Comparison of ENCODE assay signal across 8 cellular contexts in the genomic region with DNA sequence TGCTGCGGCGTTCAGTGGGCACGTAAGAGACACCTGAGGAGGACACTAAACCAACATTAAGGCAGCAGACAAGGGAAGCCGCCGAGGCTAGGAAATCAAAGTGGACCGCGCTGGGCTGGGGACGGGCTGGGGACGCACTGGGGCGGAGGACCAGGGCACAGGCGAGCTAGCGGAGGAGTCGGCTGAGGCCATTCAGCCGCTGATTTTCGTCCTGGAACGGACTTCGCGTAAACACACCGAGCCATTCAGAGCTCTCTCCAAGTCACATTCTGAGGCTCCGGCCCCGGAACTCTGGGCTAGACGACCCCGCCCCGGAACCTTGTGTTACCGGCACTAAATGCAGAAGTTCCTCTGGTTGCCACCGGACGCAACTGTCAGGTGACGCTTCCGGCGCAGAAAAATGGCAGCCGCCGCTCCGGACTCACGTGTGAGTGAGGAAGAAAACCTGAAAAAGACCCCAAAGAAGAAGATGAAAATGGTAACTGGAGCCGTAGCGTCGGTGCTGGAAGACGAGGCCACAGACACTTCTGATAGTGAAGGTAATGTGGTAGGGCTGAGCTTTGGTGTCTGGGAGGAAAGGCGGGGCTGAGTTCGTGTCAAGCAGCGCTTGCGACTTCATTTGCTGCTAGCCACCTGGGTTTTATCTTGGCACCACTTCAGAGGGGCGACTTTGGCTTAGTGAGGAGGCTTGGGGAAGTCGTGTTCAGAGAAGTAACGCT. TPM values are rescaled to one million over a fixed set of nuclear protein-coding genes. Genes with fewer than 3 reads are reported as not detected.
DNase-seq lines count a peak whose midpoint lies in the region; ATAC-seq and TF ChIP-seq lines count a peak whose summit lies in the region.

A gene with protein sequence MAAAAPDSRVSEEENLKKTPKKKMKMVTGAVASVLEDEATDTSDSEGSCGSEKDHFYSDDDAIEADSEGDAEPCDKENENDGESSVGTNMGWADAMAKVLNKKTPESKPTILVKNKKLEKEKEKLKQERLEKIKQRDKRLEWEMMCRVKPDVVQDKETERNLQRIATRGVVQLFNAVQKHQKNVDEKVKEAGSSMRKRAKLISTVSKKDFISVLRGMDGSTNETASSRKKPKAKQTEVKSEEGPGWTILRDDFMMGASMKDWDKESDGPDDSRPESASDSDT (plus strand): TSS at position 377 of the 719 bp plus-strand sequence. CDS start 24 bp downstream, at position 401.

- H3K9me2 ChIP-seq in OCI-LY7 (ENCODE audit: insufficient read depth, low read length) = no peaks in the 10 kb centered on the region

- POLR2A ChIA-PET in OCI-LY7 (lab: Charles Lee) = interaction anchor here (0.7 to 2.5 kb wide), 5 partner anchors 11 to 636 kb away, joined by 3 to 12 read pairs (median 4); no protein-coding TSS in a partner anchor

- H3K36me3 ChIP-seq in OCI-LY7 (ENCODE audit: insufficient read depth, low read length) = peaks cover 23% of the 10 kb centered on the region

- peak within 1 kb of the TSS; percentile 92 for H2AFZ ChIP-seq in OCI-LY7 (ENCODE audit: low read length)

- DNase-seq in DMS 273 treated with DMSO at 0.1 percent for 48 hours (lab: John Stamatoyannopoulos, UW) (peak; percentile 82), HuH-7 (ENCODE audit: low spot score) (peak; percentile 79), OCI-LY7 (ENCODE audit: low spot score) (peak; percentile 91), epidermal melanocyte (ENCODE audit: insufficient read length, low spot score) (peak; percentile 76)
- peak; percentile 92 for DNase-seq in activated CD8-positive, alpha-beta memory T cell treated with anti-CD3 and anti-CD28 coated beads, Interleukin-2, amount 50 U/mL, for 48 hours
- DNase-seq in stimulated activated CD8-positive, alpha-beta memory T cell treated with anti-CD3 and anti-CD28 coated beads, Interleukin-2, amount 100 ng/mL, for 48 hours (ENCODE audit: low read depth in 2 of 2) = peak; percentile 77 to 81

- ATAC-seq in GM21526 (IDR thresholded peaks at IDR 0.05; ENCODE audit: low FRiP score, unreplicated experiment) = peak; percentile 100

- no peak for TF ChIP-seq CTCF in OCI-LY7 (conservative IDR thresholded peaks at IDR 0.05; ENCODE audit: low read length)

- H3K9me3 ChIP-seq in OCI-LY7 (ENCODE audit: low read length) (peaks cover 11% of the 10 kb centered on the region; the same call in 1 of the 2 replicates), mononuclear cell (ENCODE audit: low read depth, low read length) (no peaks in the 10 kb centered on the region)

- no peaks in the 10 kb centered on the region for H4K20me1 ChIP-seq in OCI-LY7 (ENCODE audit: insufficient read depth, low read length)

- H3K79me2 ChIP-seq in OCI-LY7 (ENCODE audit: insufficient read depth, low read depth, low read length) = peaks cover 48% of the 10 kb centered on the region

- intact Hi-C loops in OCI-LY7 (cut with micrococcal nuclease; ENCODE audit: unreplicated experiment) = loop anchor here (5.0 to 10.0 kb wide), 2 partner anchors 890 to 1807 kb away; a partner anchor contains a TSS

- H3K27me3 ChIP-seq in mononuclear cell (ENCODE audit: insufficient read depth, low read length) = peaks cover 3% of the 10 kb centered on the region

- CTCF ChIA-PET in OCI-LY7 (lab: Charles Lee; ENCODE audit: unreplicated experiment) = interaction anchor here (1.7 kb wide), 1 partner anchor 11 kb away, joined by 5 read pairs; no protein-coding TSS in a partner anchor

- no TSS peak for BruUV-seq in OCI-LY7 (replicated peaks; lab: Mats Ljungman, UMichigan)

- peak within 1 kb of the TSS; percentile 96 for H3K4me2 ChIP-seq in OCI-LY7 (ENCODE audit: low read length)

- H3K4me1 ChIP-seq in OCI-LY7 (ENCODE audit: insufficient read depth, low read length, poor library complexity, severe bottlenecking) (peaks cover 19% of the 10 kb centered on the region), mononuclear cell (ENCODE audit: insufficient read depth, low read length) (peaks cover 16% of the 10 kb centered on the region)

- H3K4me3 ChIP-seq in OCI-LY7 (ENCODE audit: low read depth, low read length, poor library complexity, severe bottlenecking) = peak within 1 kb of the TSS; percentile 96
- H3K4me3 ChIP-seq in mononuclear cell (ENCODE audit: low read length) = peak within 1 kb of the TSS; percentile 77

- H3K27ac ChIP-seq in OCI-LY7 (ENCODE audit: low read depth, low read length, poor library complexity, severe bottlenecking) = peak within 1 kb of the TSS; percentile 48

RNA-seq across cellular contexts. Expression of the gene that starts here (rescaled TPM):
- total RNA-seq in OCI-LY7 (2014; rRNA removed; shearing (Covaris generic)) = 7.2 and 19.6 TPM in 2 replicates
- total RNA-seq in OCI-LY7 (2022) = 18.4 and 21.9 TPM in 2 replicates
- total RNA-seq in mononuclear cell = 13.2 TPM

Comparison
In these comparisons a context has a peak if more than half of its experiments do, and no peak if none do; other contexts are left out.
1. Peak in every context shown above with its lines: DNase-seq, ATAC-seq, H3K4me3 ChIP-seq and H3K27ac ChIP-seq.